Comparison of ENCODE assay signal across 2 cellular contexts in genomic region chr17:7248811-7249210, GRCh38.
TF ChIP-seq lines count a peak whose summit lies in the region.

No MANE protein-coding gene starts in this region.

TF ChIP-seq in A549, 52 proteins besides CTCF, POLR2A, EP300 and RAD21 (continued from another document):
- TF ChIP-seq USF2 (IDR thresholded peaks at IDR 0.05) (no peak), RARB (CRISPR knock-in tag; IDR thresholded peaks at IDR 0.05) (no peak), MYC (IDR thresholded peaks at IDR 0.05; ENCODE audit: borderline replicate concordance, low read length) (no peak), CHD4 (IDR thresholded peaks at IDR 0.05; ENCODE audit: borderline replicate concordance) (no peak), ZC3H11A (IDR thresholded peaks at IDR 0.05) (no peak), RNF2 (IDR thresholded peaks at IDR 0.05; ENCODE audit: borderline replicate concordance, low read depth) (no peak), MAZ (IDR thresholded peaks at IDR 0.05; ENCODE audit: borderline replicate concordance, low read depth, low read length) (no peak), JUN (IDR thresholded peaks at IDR 0.05) (no peak), PBX3 (IDR thresholded peaks at IDR 0.05) (no peak)
TF ChIP-seq in A549: peak in this region for 0.

TF ChIP-seq in HCT116, 20 proteins besides CTCF, POLR2A, EP300 and RAD21 (continued from another document):
- no peak for TF ChIP-seq ZBTB33 (IDR thresholded peaks at IDR 0.05; ENCODE audit: extremely low read depth, insufficient replicate concordance, low read length)
- TF ChIP-seq TCF7L2 (IDR thresholded peaks at IDR 0.05; ENCODE audit: borderline replicate concordance, extremely low read depth, insufficient read depth, insufficient read length) = no peak
- no peak for TF ChIP-seq ZNF274 (IDR thresholded peaks at IDR 0.05; ENCODE audit: low read depth, low read length)
- no peak for TF ChIP-seq EGR1 (IDR thresholded peaks at IDR 0.05; ENCODE audit: low read depth)
- TF ChIP-seq CEBPB (IDR thresholded peaks at IDR 0.05; ENCODE audit: low read depth) = no peak
- no peak for TF ChIP-seq SRF (IDR thresholded peaks at IDR 0.05; ENCODE audit: low read depth)
- no peak for TF ChIP-seq REST (IDR thresholded peaks at IDR 0.05; ENCODE audit: low read depth)
- no peak for TF ChIP-seq ATF3 (IDR thresholded peaks at IDR 0.05)
- no peak for TF ChIP-seq CBX3 (IDR thresholded peaks at IDR 0.05; ENCODE audit: low read depth)
- TF ChIP-seq ELF1 (IDR thresholded peaks at IDR 0.05; ENCODE audit: borderline replicate concordance, low read depth) = no peak
- no peak for TF ChIP-seq SIN3A (IDR thresholded peaks at IDR 0.05; ENCODE audit: low read depth)
- TF ChIP-seq POLR2AphosphoS5 (IDR thresholded peaks at IDR 0.05; ENCODE audit: low read depth, low read length) = no peak
- TF ChIP-seq ZFX (IDR thresholded peaks at IDR 0.05) = no peak
- no peak for TF ChIP-seq FOSL1 (IDR thresholded peaks at IDR 0.05; ENCODE audit: low read depth)
- TF ChIP-seq YY1 (IDR thresholded peaks at IDR 0.05; ENCODE audit: extremely low read depth, insufficient replicate concordance, low read depth, low read length) = no peak
- TF ChIP-seq MAX (IDR thresholded peaks at IDR 0.05) = no peak
- TF ChIP-seq SP1 (IDR thresholded peaks at IDR 0.05; ENCODE audit: low read depth) = no peak
- no peak for TF ChIP-seq EZH2 (IDR thresholded peaks at IDR 0.05)
